Comparison of ENCODE assay signal across 17 cellular contexts in the genomic region with DNA sequence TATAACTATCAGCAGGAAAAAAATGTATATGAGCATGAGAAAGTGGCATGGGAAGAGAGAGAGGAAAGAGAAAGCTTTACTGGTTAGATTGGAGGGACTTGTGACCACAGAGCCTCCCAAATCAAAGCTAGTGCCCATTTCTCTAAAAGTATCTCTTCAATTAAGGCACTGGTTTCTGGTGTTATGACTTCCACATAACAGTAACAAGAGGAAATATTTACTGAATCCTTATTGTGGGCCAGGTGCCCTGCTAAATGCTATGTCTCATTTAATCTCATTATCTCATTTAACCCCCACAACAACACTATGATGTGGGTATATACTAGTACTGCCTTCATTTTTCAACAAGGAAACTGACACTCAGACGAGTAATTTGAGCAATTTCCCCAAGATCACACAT.
"Had no signal": no experiment of that assay in that cellular context is flagged by ENCODE, and none has a peak within 500 bp of the region (broad histone marks: within the 10 kb centered on the region; RNA-seq: fewer than 3 reads in every experiment).

No MANE protein-coding gene starts in this region.

- H3K4me1 ChIP-seq: prostate gland had no signal

- H3K36me3 ChIP-seq: adrenal gland, esophagus muscularis mucosa, prostate gland had no signal

- H3K27me3 ChIP-seq: adrenal gland, body of pancreas had no signal

- DNase-seq: activated CD4-positive, alpha-beta T cell treated with anti-CD3 and anti-CD28 coated beads, Interleukin-2, amount 50 U/mL, for 4 hours; activated CD4-positive, CD25-positive, alpha-beta regulatory T cell treated with anti-CD3 and anti-CD28 coated beads, Interleukin-2, amount 50 U/mL, for 72 hours; activated naive CD4-positive, alpha-beta T cell treated with anti-CD3 and anti-CD28 coated beads, Interleukin-2, amount 10 ng/mL, durations not matched to agents 7 days and 5 days; activated T-cell treated with anti-CD3 and anti-CD28 coated beads for 4 hours; adrenal gland; body of pancreas; central memory CD4-positive, alpha-beta T cell; kidney glomerular epithelial cell; mesendoderm; nucleus accumbens; right cardiac atrium; stimulated activated CD4-positive, alpha-beta T cell treated with anti-CD3 and anti-CD28 coated beads, Interleukin-4, amount 100 ng/mL, for 4 hours; stimulated activated CD8-positive, alpha-beta memory T cell treated with anti-CD3 and anti-CD28 coated beads, Interleukin-4, amount 100 ng/mL, for 48 hours had no signal

- H3K27ac ChIP-seq: body of pancreas, prostate gland had no signal

- ATAC-seq: body of pancreas; natural killer cell treated with Interleukin-12 subunit alpha and Interleukin-12 subunit beta and Interleukin-15 and Interleukin-18, amount 100 ng/mL, for 72 hours had no signal

- H3K9me3 ChIP-seq: adrenal gland, body of pancreas, esophagus muscularis mucosa, prostate gland had no signal

- H3K4me3 ChIP-seq: adrenal gland, body of pancreas, esophagus muscularis mucosa, prostate gland, skin epidermis had no signal
